Comparison of ENCODE assay signal across 25 cellular contexts in genomic region chr10:95352684-95353083, GRCh38.
A peak's percentile ranks its signal among the peaks of the same experiment; 100 is the strongest.
DNase-seq lines count a peak whose midpoint lies in the region; ATAC-seq and TF ChIP-seq lines count a peak whose summit lies in the region.
"Had no signal": no experiment of that assay in that cellular context is flagged by ENCODE, and none has a peak within 500 bp of the region (broad histone marks: within the 10 kb centered on the region; RNA-seq: fewer than 3 reads in every experiment).

No MANE protein-coding gene starts in this region.

- no peaks in the 10 kb centered on the region for H3K36me3 Mint-ChIP-seq in MCF 10A (ENCODE audit: insufficient read depth, unreplicated experiment)

- TF ChIP-seq POLR2A in breast epithelium (IDR thresholded peaks at IDR 0.05), result no peak

- no TSS peak for BruUV-seq in MCF 10A (replicated peaks; lab: Mats Ljungman, UMichigan)

- no peaks in the 10 kb centered on the region for H3K27me3 Mint-ChIP-seq in MCF 10A (ENCODE audit: insufficient read depth, unreplicated experiment)

- no peaks in the 10 kb centered on the region for H3K9me3 ChIP-seq in breast epithelium
- H3K9me3 ChIP-seq in adipocyte (ENCODE audit: control insufficient read depth, low read length), result no peaks in the 10 kb centered on the region
- H3K9me3 ChIP-seq in psoas muscle, result no peaks in the 10 kb centered on the region
- H3K9me3 ChIP-seq in tibial artery, result no peaks in the 10 kb centered on the region
- H3K9me3 ChIP-seq: BLaER1, Caco-2, MG63, Peyer's patch, SJCRH30 had no signal

- peak overlapping the region; percentile 57 for H3K9ac ChIP-seq in adipocyte (ENCODE audit: low read length)
- H3K9ac ChIP-seq: BLaER1 had no signal

- H3K4me1 Mint-ChIP-seq in MCF 10A (ENCODE audit: insufficient read depth, unreplicated experiment), result peaks cover 12% of the 10 kb centered on the region
- H3K4me1 Mint-ChIP-seq: CD4-positive, alpha-beta memory T cell had no signal

- CTCF ChIA-PET in MCF 10A (lab: Yijun Ruan, JAX), result interaction anchor here (3.4 to 26.5 kb wide), 2 partner anchors 10 to 112 kb away, joined by 31 to 713 read pairs; no protein-coding TSS in a partner anchor

- no peak overlapping the region for H3K4me3 Mint-ChIP-seq in MCF 10A (ENCODE audit: unreplicated experiment)
- H3K4me3 Mint-ChIP-seq: CD4-positive, alpha-beta memory T cell had no signal

- ATAC-seq in psoas muscle, result no peak
- no peak for ATAC-seq in GM18519 (IDR thresholded peaks at IDR 0.05; ENCODE audit: low FRiP score, unreplicated experiment)
- ATAC-seq in GM21786 (IDR thresholded peaks at IDR 0.05; ENCODE audit: unreplicated experiment), result no peak

- DNase-seq in breast epithelium (ENCODE audit: low spot score in 2 of 2) (no peak), MCF 10A (ENCODE audit: unreplicated experiment) (no peak), adipocyte (ENCODE audit: low read depth) (no peak), psoas muscle (no peak), tibial artery (no peak), HuH-7.5 (ENCODE audit: low spot score) (no peak)
- DNase-seq: ACHN; Caco-2; CD4-positive, alpha-beta memory T cell; DMS 273 treated with DMSO at 0.1 percent for 48 hours; DMS79 treated with DMSO at 0.1 percent for 48 hours; Kasumi-1; MG63; NCI-H1417; NCI-H1694 treated with DMSO at 0.1 percent for 48 hours; NCI-H2081 treated with DMSO at 0.1 percent for 48 hours; NCI-H2171 treated with DMSO at 0.1 percent for 48 hours; NCI-H524 treated with DMSO at 0.1 percent for 48 hours; NCI-H82; Peyer's patch; SJCRH30 had no signal

- H3K4me1 ChIP-seq in breast epithelium, result peaks cover 7 to 12% of the 10 kb centered on the region in 2 donors
- peaks cover 53% of the 10 kb centered on the region for H3K4me1 ChIP-seq in adipocyte (ENCODE audit: control insufficient read depth, insufficient read depth, low read length)
- H3K4me1 ChIP-seq in psoas muscle, result peaks cover 30% of the 10 kb centered on the region
- H3K4me1 ChIP-seq in tibial artery, result peaks cover 0 to 56% (median 27%) of the 10 kb centered on the region in 4 donors
- H3K4me1 ChIP-seq: BLaER1, SJCRH30 had no signal

- no peaks in the 10 kb centered on the region for H3K9me3 Mint-ChIP-seq in MCF 10A (ENCODE audit: unreplicated experiment)
- H3K9me3 Mint-ChIP-seq: CD4-positive, alpha-beta memory T cell had no signal

- H3K27ac Mint-ChIP-seq in MCF 10A (ENCODE audit: low read depth, unreplicated experiment), result no peak overlapping the region
- H3K27ac Mint-ChIP-seq: CD4-positive, alpha-beta memory T cell had no signal

- H3K27ac ChIP-seq in breast epithelium, result peak overlapping the region; percentile 34 to 43
- peak overlapping the region; percentile 24 for H3K27ac ChIP-seq in psoas muscle
- peak overlapping the region; percentile 24 to 57 for H3K27ac ChIP-seq in tibial artery
- H3K27ac ChIP-seq: 22Rv1, BLaER1, SJCRH30 had no signal

- no peaks in the 10 kb centered on the region for H3K27me3 ChIP-seq in breast epithelium
- no peaks in the 10 kb centered on the region for H3K27me3 ChIP-seq in adipocyte (replicated peaks; ENCODE audit: control insufficient read depth, insufficient read depth, low read length)
- H3K27me3 ChIP-seq in psoas muscle (ENCODE audit: insufficient read depth in 3 of 3, low read length in 2 of 3), result no peaks in the 10 kb centered on the region
- H3K27me3 ChIP-seq in tibial artery, result no peaks in the 10 kb centered on the region
- H3K27me3 ChIP-seq: BLaER1, MG63, Peyer's patch, SJCRH30 had no signal

- H3K36me3 ChIP-seq in breast epithelium (no peaks in the 10 kb centered on the region), adipocyte (ENCODE audit: control insufficient read depth, insufficient read depth, low read length, severe bottlenecking) (peaks cover 53% of the 10 kb centered on the region), psoas muscle (ENCODE audit: insufficient read depth in 1 of 2, low read depth in 1 of 2) (peaks cover 3 to 94% of the 10 kb centered on the region in 2 donors), tibial artery (peaks cover 88 to 92% (median 91%) of the 10 kb centered on the region in 3 donors)
- H3K36me3 ChIP-seq: MG63, SJCRH30 had no signal

- POLR2A ChIA-PET in MCF 10A (lab: Yijun Ruan, JAX), result interaction anchor here (0.6 to 1.2 kb wide), 2 partner anchors 32 to 177 kb away, joined by 3 read pairs; no protein-coding TSS in a partner anchor

- intact Hi-C loops in breast epithelium (cut with DNase I; ENCODE audit: low total_unique reads), result no loop called here
- intact Hi-C loops in MCF 10A (cut with micrococcal nuclease), result no loop called here
- intact Hi-C loops in psoas muscle (cut with DNase I), result loop anchor here in 1 of 2 donors (5.0 kb wide), 1 partner anchor 65 kb away; no protein-coding TSS in a partner anchor
- intact Hi-C loops in tibial artery (cut with DNase I; ENCODE audit: low total_unique reads), result loop anchor here (5.0 to 10.0 kb wide), 2 partner anchors 105 to 502 kb away; no protein-coding TSS in a partner anchor

- no peak overlapping the region for H3K4me3 ChIP-seq in breast epithelium
- H3K4me3 ChIP-seq in adipocyte (ENCODE audit: low read length), result no peak overlapping the region
- H3K4me3 ChIP-seq in psoas muscle, result no peak overlapping the region
- no peak overlapping the region for H3K4me3 ChIP-seq in tibial artery
- H3K4me3 ChIP-seq: BLaER1, MG63, Peyer's patch, SJCRH30 had no signal

- TF ChIP-seq CTCF in breast epithelium (IDR thresholded peaks at IDR 0.05) (no peak), MCF 10A (IDR thresholded peaks at IDR 0.05; ENCODE audit: unreplicated experiment) (no peak), psoas muscle (IDR thresholded peaks at IDR 0.05) (no peak), tibial artery (IDR thresholded peaks at IDR 0.05) (no peak)

- WGBS in psoas muscle, 3 donors, result 87 to 90% (median 88%) methylated on average over 2 of the region's 2 CpGs
